Comparison of ENCODE assay signal across 1 cellular context in the genomic region with DNA sequence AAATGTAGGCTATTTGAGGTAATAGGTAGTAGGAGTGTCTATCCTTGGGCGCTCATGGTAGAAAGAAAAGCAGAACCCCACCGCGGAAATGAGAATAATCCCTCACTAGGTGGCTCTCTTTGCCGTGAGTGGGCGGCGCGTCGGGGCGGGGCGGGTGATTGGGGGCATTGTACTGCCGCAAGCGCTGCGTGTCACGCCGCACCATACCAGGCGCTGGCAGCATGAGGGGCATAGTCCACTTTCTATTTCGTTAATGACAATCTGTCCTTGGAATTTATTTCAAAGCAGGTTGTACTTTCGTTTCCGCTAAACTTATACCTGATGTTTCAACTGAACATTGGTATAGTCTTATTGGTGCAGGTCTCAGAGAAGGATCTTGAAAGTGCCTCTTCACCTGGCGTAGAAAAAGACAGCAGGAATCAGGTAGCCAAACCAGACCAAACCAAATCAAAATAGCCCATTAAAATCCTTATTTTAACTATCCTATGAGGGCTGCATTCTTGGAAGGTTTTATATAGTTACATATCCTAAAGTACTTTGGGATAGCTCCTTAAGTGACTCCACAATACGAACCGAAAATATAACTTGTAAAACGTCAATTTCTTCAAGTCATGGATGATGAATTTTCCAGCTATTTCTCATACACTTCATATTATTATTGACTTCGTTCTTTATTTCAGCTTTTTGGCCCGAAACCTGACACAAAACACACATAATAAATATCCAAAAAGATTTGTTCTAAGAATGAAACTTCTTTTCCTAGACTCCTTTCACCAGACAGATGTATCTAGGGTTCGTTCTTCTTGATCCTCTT.
TF ChIP-seq lines count a peak whose summit lies in the region.

No MANE protein-coding gene starts in this region.

TF ChIP-seq in HepG2, 621 proteins besides CTCF, POLR2A, EP300 and RAD21 (continued from another document and continues in another):
- TF ChIP-seq BRCA1 (CRISPR knock-in tag; IDR thresholded peaks at IDR 0.05) (peak; percentile 89), MIXL1 (CRISPR knock-in tag; IDR thresholded peaks at IDR 0.05) (peak; percentile 85), POLR2AphosphoS5 (IDR thresholded peaks at IDR 0.05; ENCODE audit: low read depth, low read length) (peak; percentile 70), ZNF30 (CRISPR knock-in tag; IDR thresholded peaks at IDR 0.05) (no peak), MZF1 (CRISPR knock-in tag; IDR thresholded peaks at IDR 0.05; ENCODE audit: borderline replicate concordance) (no peak), NCOA5 (CRISPR knock-in tag; IDR thresholded peaks at IDR 0.05) (no peak), SRSF9 (IDR thresholded peaks at IDR 0.05; ENCODE audit: borderline replicate concordance, insufficient read depth, low read depth, low read length, poor library complexity, severe bottlenecking) (no peak), ZNF44 (CRISPR knock-in tag; IDR thresholded peaks at IDR 0.05) (no peak), HOXA3 (CRISPR knock-in tag; IDR thresholded peaks at IDR 0.05) (peak; percentile 86), MBNL3 (CRISPR knock-in tag; conservative IDR thresholded peaks at IDR 0.05) (no peak), FOXA1 (IDR thresholded peaks at IDR 0.05) (no peak), FOXA1 (CRISPR knock-in tag; IDR thresholded peaks at IDR 0.05) (no peak), ZNF34 (CRISPR knock-in tag; IDR thresholded peaks at IDR 0.05; ENCODE audit: borderline replicate concordance) (no peak), FOSL1 (CRISPR knock-in tag; IDR thresholded peaks at IDR 0.05; ENCODE audit: borderline replicate concordance) (no peak), ZNF451 (CRISPR knock-in tag; IDR thresholded peaks at IDR 0.05) (no peak), NONO (IDR thresholded peaks at IDR 0.05) (no peak), NONO (CRISPR knock-in tag; conservative IDR thresholded peaks at IDR 0.05) (0 out of 2 replicates have a peak, but pooled peaks have one; percentile 35), GPN1 (CRISPR knock-in tag; IDR thresholded peaks at IDR 0.05; ENCODE audit: borderline replicate concordance) (no peak), ZNF441 (CRISPR knock-in tag; IDR thresholded peaks at IDR 0.05; ENCODE audit: borderline replicate concordance) (peak; percentile 48; the same call in 1 of the 2 replicates), MLLT10 (CRISPR knock-in tag; IDR thresholded peaks at IDR 0.05) (no peak), SMAD3 (CRISPR knock-in tag; IDR thresholded peaks at IDR 0.05) (peak; percentile 53; the same call in 1 of the 2 replicates), ATM (IDR thresholded peaks at IDR 0.05; ENCODE audit: borderline replicate concordance) (no peak), BCL6 (CRISPR knock-in tag; IDR thresholded peaks at IDR 0.05) (peak; percentile 60), SPEN (CRISPR knock-in tag; IDR thresholded peaks at IDR 0.05; ENCODE audit: low read depth) (peak; percentile 63; the same call in 1 of the 2 replicates), ZBTB38 (CRISPR knock-in tag; IDR thresholded peaks at IDR 0.05) (0 out of 2 replicates have a peak, but pooled peaks have one; percentile 18), ELF4 (CRISPR knock-in tag; IDR thresholded peaks at IDR 0.05; ENCODE audit: borderline replicate concordance) (no peak), ZNF501 (CRISPR knock-in tag; IDR thresholded peaks at IDR 0.05) (no peak), CENPX (CRISPR knock-in tag; IDR thresholded peaks at IDR 0.05) (no peak), FOXJ3 (CRISPR knock-in tag; IDR thresholded peaks at IDR 0.05; ENCODE audit: borderline replicate concordance) (no peak; the same call in 1 of the 2 replicates), NR2F6 (IDR thresholded peaks at IDR 0.05) (no peak), NR2F6 (CRISPR knock-in tag; IDR thresholded peaks at IDR 0.05) (peak; percentile 40; the same call in 1 of the 2 replicates), HOXA7 (CRISPR knock-in tag; IDR thresholded peaks at IDR 0.05) (no peak), ARNTL (CRISPR knock-in tag; IDR thresholded peaks at IDR 0.05) (peak; percentile 62), GATAD2A (CRISPR knock-in tag; IDR thresholded peaks at IDR 0.05) (peak; percentile 76)
- TF ChIP-seq, protein P1, sequence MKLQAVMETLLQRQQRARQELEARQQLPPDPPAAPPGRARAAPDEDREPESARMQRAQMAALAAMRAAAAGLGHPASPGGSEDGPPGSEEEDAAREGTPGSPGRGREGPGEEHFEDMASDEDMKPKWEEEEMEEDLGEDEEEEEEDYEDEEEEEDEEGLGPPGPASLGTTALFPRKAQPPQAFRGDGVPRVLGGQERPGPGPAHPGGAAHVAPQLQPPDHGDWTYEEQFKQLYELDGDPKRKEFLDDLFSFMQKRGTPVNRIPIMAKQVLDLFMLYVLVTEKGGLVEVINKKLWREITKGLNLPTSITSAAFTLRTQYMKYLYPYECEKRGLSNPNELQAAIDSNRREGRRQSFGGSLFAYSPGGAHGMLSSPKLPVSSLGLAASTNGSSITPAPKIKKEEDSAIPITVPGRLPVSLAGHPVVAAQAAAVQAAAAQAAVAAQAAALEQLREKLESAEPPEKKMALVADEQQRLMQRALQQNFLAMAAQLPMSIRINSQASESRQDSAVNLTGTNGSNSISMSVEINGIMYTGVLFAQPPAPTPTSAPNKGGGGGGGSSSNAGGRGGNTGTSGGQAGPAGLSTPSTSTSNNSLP (IDR thresholded peaks at IDR 0.05; ENCODE audit: low read depth, low read length) = peak; percentile 83
- TF ChIP-seq, protein P2, sequence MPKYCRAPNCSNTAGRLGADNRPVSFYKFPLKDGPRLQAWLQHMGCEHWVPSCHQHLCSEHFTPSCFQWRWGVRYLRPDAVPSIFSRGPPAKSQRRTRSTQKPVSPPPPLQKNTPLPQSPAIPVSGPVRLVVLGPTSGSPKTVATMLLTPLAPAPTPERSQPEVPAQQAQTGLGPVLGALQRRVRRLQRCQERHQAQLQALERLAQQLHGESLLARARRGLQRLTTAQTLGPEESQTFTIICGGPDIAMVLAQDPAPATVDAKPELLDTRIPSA (CRISPR knock-in tag; IDR thresholded peaks at IDR 0.05; ENCODE audit: borderline replicate concordance) = no peak
- TF ChIP-seq, protein P3, sequence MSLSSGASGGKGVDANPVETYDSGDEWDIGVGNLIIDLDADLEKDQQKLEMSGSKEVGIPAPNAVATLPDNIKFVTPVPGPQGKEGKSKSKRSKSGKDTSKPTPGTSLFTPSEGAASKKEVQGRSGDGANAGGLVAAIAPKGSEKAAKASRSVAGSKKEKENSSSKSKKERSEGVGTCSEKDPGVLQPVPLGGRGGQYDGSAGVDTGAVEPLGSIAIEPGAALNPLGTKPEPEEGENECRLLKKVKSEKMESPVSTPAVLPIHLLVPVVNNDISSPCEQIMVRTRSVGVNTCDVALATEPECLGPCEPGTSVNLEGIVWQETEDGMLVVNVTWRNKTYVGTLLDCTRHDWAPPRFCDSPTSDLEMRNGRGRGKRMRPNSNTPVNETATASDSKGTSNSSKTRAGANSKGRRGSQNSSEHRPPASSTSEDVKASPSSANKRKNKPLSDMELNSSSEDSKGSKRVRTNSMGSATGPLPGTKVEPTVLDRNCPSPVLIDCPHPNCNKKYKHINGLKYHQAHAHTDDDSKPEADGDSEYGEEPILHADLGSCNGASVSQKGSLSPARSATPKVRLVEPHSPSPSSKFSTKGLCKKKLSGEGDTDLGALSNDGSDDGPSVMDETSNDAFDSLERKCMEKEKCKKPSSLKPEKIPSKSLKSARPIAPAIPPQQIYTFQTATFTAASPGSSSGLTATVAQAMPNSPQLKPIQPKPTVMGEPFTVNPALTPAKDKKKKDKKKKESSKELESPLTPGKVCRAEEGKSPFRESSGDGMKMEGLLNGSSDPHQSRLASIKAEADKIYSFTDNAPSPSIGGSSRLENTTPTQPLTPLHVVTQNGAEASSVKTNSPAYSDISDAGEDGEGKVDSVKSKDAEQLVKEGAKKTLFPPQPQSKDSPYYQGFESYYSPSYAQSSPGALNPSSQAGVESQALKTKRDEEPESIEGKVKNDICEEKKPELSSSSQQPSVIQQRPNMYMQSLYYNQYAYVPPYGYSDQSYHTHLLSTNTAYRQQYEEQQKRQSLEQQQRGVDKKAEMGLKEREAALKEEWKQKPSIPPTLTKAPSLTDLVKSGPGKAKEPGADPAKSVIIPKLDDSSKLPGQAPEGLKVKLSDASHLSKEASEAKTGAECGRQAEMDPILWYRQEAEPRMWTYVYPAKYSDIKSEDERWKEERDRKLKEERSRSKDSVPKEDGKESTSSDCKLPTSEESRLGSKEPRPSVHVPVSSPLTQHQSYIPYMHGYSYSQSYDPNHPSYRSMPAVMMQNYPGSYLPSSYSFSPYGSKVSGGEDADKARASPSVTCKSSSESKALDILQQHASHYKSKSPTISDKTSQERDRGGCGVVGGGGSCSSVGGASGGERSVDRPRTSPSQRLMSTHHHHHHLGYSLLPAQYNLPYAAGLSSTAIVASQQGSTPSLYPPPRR (CRISPR knock-in tag; IDR thresholded peaks at IDR 0.05; ENCODE audit: borderline replicate concordance) = peak; percentile 35; the same call in 1 of the 2 replicates
- TF ChIP-seq, protein P4, sequence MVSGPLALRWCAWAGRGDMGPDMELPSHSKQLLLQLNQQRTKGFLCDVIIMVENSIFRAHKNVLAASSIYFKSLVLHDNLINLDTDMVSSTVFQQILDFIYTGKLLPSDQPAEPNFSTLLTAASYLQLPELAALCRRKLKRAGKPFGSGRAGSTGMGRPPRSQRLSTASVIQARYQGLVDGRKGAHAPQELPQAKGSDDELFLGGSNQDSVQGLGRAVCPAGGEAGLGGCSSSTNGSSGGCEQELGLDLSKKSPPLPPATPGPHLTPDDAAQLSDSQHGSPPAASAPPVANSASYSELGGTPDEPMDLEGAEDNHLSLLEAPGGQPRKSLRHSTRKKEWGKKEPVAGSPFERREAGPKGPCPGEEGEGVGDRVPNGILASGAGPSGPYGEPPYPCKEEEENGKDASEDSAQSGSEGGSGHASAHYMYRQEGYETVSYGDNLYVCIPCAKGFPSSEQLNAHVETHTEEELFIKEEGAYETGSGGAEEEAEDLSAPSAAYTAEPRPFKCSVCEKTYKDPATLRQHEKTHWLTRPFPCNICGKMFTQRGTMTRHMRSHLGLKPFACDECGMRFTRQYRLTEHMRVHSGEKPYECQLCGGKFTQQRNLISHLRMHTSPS (CRISPR knock-in tag; IDR thresholded peaks at IDR 0.05; ENCODE audit: low read depth) = peak; percentile 78
- TF ChIP-seq, protein P5, sequence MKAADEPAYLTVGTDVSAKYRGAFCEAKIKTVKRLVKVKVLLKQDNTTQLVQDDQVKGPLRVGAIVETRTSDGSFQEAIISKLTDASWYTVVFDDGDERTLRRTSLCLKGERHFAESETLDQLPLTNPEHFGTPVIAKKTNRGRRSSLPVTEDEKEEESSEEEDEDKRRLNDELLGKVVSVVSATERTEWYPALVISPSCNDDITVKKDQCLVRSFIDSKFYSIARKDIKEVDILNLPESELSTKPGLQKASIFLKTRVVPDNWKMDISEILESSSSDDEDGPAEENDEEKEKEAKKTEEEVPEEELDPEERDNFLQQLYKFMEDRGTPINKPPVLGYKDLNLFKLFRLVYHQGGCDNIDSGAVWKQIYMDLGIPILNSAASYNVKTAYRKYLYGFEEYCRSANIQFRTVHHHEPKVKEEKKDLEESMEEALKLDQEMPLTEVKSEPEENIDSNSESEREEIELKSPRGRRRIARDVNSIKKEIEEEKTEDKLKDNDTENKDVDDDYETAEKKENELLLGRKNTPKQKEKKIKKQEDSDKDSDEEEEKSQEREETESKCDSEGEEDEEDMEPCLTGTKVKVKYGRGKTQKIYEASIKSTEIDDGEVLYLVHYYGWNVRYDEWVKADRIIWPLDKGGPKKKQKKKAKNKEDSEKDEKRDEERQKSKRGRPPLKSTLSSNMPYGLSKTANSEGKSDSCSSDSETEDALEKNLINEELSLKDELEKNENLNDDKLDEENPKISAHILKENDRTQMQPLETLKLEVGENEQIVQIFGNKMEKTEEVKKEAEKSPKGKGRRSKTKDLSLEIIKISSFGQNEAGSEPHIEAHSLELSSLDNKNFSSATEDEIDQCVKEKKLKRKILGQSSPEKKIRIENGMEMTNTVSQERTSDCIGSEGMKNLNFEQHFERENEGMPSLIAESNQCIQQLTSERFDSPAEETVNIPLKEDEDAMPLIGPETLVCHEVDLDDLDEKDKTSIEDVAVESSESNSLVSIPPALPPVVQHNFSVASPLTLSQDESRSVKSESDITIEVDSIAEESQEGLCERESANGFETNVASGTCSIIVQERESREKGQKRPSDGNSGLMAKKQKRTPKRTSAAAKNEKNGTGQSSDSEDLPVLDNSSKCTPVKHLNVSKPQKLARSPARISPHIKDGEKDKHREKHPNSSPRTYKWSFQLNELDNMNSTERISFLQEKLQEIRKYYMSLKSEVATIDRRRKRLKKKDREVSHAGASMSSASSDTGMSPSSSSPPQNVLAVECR (CRISPR knock-in tag; IDR thresholded peaks at IDR 0.05; ENCODE audit: borderline replicate concordance) = peak; percentile 55; the same call in 1 of the 2 replicates
- TF ChIP-seq, protein P6, sequence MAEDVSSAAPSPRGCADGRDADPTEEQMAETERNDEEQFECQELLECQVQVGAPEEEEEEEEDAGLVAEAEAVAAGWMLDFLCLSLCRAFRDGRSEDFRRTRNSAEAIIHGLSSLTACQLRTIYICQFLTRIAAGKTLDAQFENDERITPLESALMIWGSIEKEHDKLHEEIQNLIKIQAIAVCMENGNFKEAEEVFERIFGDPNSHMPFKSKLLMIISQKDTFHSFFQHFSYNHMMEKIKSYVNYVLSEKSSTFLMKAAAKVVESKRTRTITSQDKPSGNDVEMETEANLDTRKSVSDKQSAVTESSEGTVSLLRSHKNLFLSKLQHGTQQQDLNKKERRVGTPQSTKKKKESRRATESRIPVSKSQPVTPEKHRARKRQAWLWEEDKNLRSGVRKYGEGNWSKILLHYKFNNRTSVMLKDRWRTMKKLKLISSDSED (CRISPR knock-in tag; IDR thresholded peaks at IDR 0.05) = no peak
- TF ChIP-seq, protein P7, sequence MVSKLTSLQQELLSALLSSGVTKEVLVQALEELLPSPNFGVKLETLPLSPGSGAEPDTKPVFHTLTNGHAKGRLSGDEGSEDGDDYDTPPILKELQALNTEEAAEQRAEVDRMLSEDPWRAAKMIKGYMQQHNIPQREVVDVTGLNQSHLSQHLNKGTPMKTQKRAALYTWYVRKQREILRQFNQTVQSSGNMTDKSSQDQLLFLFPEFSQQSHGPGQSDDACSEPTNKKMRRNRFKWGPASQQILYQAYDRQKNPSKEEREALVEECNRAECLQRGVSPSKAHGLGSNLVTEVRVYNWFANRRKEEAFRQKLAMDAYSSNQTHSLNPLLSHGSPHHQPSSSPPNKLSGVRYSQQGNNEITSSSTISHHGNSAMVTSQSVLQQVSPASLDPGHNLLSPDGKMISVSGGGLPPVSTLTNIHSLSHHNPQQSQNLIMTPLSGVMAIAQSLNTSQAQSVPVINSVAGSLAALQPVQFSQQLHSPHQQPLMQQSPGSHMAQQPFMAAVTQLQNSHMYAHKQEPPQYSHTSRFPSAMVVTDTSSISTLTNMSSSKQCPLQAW (CRISPR knock-in tag; IDR thresholded peaks at IDR 0.05) = peak; percentile 64; the same call in 1 of the 2 replicates
- TF ChIP-seq, protein P8, sequence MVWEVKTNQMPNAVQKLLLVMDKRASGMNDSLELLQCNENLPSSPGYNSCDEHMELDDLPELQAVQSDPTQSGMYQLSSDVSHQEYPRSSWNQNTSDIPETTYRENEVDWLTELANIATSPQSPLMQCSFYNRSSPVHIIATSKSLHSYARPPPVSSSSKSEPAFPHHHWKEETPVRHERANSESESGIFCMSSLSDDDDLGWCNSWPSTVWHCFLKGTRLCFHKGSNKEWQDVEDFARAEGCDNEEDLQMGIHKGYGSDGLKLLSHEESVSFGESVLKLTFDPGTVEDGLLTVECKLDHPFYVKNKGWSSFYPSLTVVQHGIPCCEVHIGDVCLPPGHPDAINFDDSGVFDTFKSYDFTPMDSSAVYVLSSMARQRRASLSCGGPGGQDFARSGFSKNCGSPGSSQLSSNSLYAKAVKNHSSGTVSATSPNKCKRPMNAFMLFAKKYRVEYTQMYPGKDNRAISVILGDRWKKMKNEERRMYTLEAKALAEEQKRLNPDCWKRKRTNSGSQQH (CRISPR knock-in tag; IDR thresholded peaks at IDR 0.05; ENCODE audit: low read depth) = no peak
- TF ChIP-seq, protein P9, sequence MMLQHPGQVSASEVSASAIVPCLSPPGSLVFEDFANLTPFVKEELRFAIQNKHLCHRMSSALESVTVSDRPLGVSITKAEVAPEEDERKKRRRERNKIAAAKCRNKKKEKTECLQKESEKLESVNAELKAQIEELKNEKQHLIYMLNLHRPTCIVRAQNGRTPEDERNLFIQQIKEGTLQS (CRISPR knock-in tag; IDR thresholded peaks at IDR 0.05) = no peak
